Comparison of ENCODE assay signal across 13 cellular contexts in genomic region chr7:21300692-21301091, GRCh38.
DNase-seq lines count a peak whose midpoint lies in the region; ATAC-seq, FAIRE-seq and TF ChIP-seq lines count a peak whose summit lies in the region.
"Had no signal": no experiment of that assay in that cellular context is flagged by ENCODE, and none has a peak within 500 bp of the region (broad histone marks: within the 10 kb centered on the region; RNA-seq: fewer than 3 reads in every experiment).

No MANE protein-coding gene starts in this region.

- CTCF ChIA-PET in HepG2 (lab: Yijun Ruan, JAX; ENCODE audit: low intra/inter-chr PET ratio, low total read pairs): interaction anchor here (1.3 kb wide), 1 partner anchor 206 kb away, joined by 3 read pairs; no protein-coding TSS in a partner anchor

- H3K79me2 ChIP-seq in HepG2 (ENCODE audit: insufficient read depth, low read length): no peaks in the 10 kb centered on the region
- H3K79me2 ChIP-seq in MM.1S (ENCODE audit: low read length): no peaks in the 10 kb centered on the region

- in situ Hi-C loops in HepG2 (cut with HindIII; ENCODE audit: extremely low pct_ligation_motif_present, low pct_unique_long_range_greater_than_20kb): no loop called here

- no peak overlapping the region for H2AFZ ChIP-seq in HepG2 (ENCODE audit: low read length)
- no peak overlapping the region for H2AFZ ChIP-seq in MM.1S (ENCODE audit: low read length)

- H3K4me1 ChIP-seq in HepG2 (ENCODE audit: insufficient read depth, low read length) (no peaks in the 10 kb centered on the region), right lobe of liver (no peaks in the 10 kb centered on the region), MM.1S (ENCODE audit: low read length) (no peaks in the 10 kb centered on the region)

- H3K4me3 ChIP-seq in HepG2 (replicated peaks in 1 of 3; ENCODE audit: insufficient read depth in 1 of 3, low read depth in 2 of 3, low read length in 3 of 3) (no peak overlapping the region), right lobe of liver (no peak overlapping the region), MM.1S (ENCODE audit: low read length) (no peak overlapping the region), choroid plexus epithelial cell (ENCODE audit: low read depth, low read length) (no peak overlapping the region)

- no peak for TF ChIP-seq RAD21 in HepG2 (CRISPR knock-in tag; IDR thresholded peaks at IDR 0.05)

- BruUV-seq in HepG2 (replicated peaks; lab: Mats Ljungman, UMichigan): no TSS peak

- intact Hi-C loops in HepG2 (cut with micrococcal nuclease; ENCODE audit: unreplicated experiment) (loop anchor here (5.0 kb wide), 2 partner anchors 207 to 267 kb away; no protein-coding TSS in a partner anchor), right lobe of liver (cut with DNase I) (no loop called here)

- H3K9ac ChIP-seq in HepG2 (ENCODE audit: insufficient read depth, low read depth, low read length) (no peak overlapping the region), MM.1S (ENCODE audit: low read length) (no peak overlapping the region)

- TF ChIP-seq CTCF in HepG2 (CRISPR knock-in tag; IDR thresholded peaks at IDR 0.05) (0 out of 2 replicates have a peak, but pooled peaks have one; percentile 30), right lobe of liver (IDR thresholded peaks at IDR 0.05) (no peak), MM.1S (IDR thresholded peaks at IDR 0.05; ENCODE audit: low read length) (peak; percentile 25), choroid plexus epithelial cell (conservative IDR thresholded peaks at IDR 0.05; ENCODE audit: low read depth, low read length) (peak; percentile 38)

- ATAC-seq in HepG2: peak; percentile 73
- no peak for ATAC-seq in right lobe of liver
- no peak for ATAC-seq in GM18498 (IDR thresholded peaks at IDR 0.05; ENCODE audit: unreplicated experiment)
- ATAC-seq in GM18519 (IDR thresholded peaks at IDR 0.05; ENCODE audit: low FRiP score, unreplicated experiment): no peak
- ATAC-seq in GM21723 (IDR thresholded peaks at IDR 0.05; ENCODE audit: unreplicated experiment): no peak
- ATAC-seq: naive thymus-derived CD8-positive, alpha-beta T cell; stimulated activated naive CD8-positive, alpha-beta T cell treated with anti-CD3 and anti-CD28 coated beads, Interleukin-15, Interleukin-2, amounts not matched to agents 100 U/mL and 50 U/mL, for 24 hours had no signal

- no peaks in the 10 kb centered on the region for H3F3A ChIP-seq in MM.1S (ENCODE audit: insufficient read depth, low read length)

- DNase-seq in HepG2 (ENCODE audit: low spot score) (peak; percentile 6), right lobe of liver (no peak), MM.1S (no peak), choroid plexus epithelial cell (ENCODE audit: low read depth) (peak; percentile 5), NCI-H345 treated with DMSO at 0.1 percent for 48 hours (lab: John Stamatoyannopoulos, UW; ENCODE audit: unreplicated experiment) (no peak)
- DNase-seq: C1 segment of cervical spinal cord; NCI-H2081; stimulated activated naive CD8-positive, alpha-beta T cell treated with anti-CD3 and anti-CD28 coated beads, Interleukin-15, Interleukin-2, amounts not matched to agents 100 U/mL and 50 U/mL, for 24 hours had no signal

- H3K27me3 ChIP-seq in HepG2 (ENCODE audit: control insufficient read depth in 1 of 2, insufficient read depth in 2 of 2, low read length in 2 of 2) (no peaks in the 10 kb centered on the region), right lobe of liver (peaks cover 0 to 7% of the 10 kb centered on the region in 2 donors), MM.1S (replicated peaks; ENCODE audit: insufficient read depth, low read length) (no peaks in the 10 kb centered on the region)

- H3K36me3 ChIP-seq in HepG2 (replicated peaks in 1 of 2; ENCODE audit: control insufficient read depth in 1 of 2, insufficient read depth in 2 of 2, low read length in 2 of 2) (no peaks in the 10 kb centered on the region), right lobe of liver (no peaks in the 10 kb centered on the region), MM.1S (replicated peaks; ENCODE audit: insufficient read depth, low read length) (no peaks in the 10 kb centered on the region)

- TF ChIP-seq POLR2A in HepG2 (IDR thresholded peaks at IDR 0.05; ENCODE audit: insufficient read depth in 1 of 2, low read depth in 2 of 2, low read length in 2 of 2) (no peak), right lobe of liver (IDR thresholded peaks at IDR 0.05) (no peak)

- no peak overlapping the region for H3K27ac ChIP-seq in HepG2 (ENCODE audit: extremely low read length, insufficient read depth, low read length)
- no peak overlapping the region for H3K27ac ChIP-seq in right lobe of liver
- no peak overlapping the region for H3K27ac ChIP-seq in MM.1S (ENCODE audit: low read length)

- TF ChIP-seq EP300 in HepG2 (IDR thresholded peaks at IDR 0.05; ENCODE audit: low read depth in 2 of 2, low read length in 2 of 2) (no peak), HepG2 (CRISPR knock-in tag; IDR thresholded peaks at IDR 0.05; ENCODE audit: borderline replicate concordance) (no peak)

- WGBS in HepG2 (ENCODE audit: low lambda C conversion rate): 30% methylated on average over 2 of the region's 2 CpGs
- WGBS in right lobe of liver (ENCODE audit: insufficient coverage, low coverage, low lambda C conversion rate, missing lambda C conversion rate): 46% methylated on average over 2 of the region's 2 CpGs

- no peaks in the 10 kb centered on the region for H4K20me1 ChIP-seq in HepG2 (ENCODE audit: insufficient read depth, low read length)
- H4K20me1 ChIP-seq in MM.1S (ENCODE audit: insufficient read depth, low read length): no peaks in the 10 kb centered on the region

- no peak overlapping the region for H3K4me2 ChIP-seq in HepG2 (ENCODE audit: low read depth, low read length)
- H3K4me2 ChIP-seq in MM.1S (ENCODE audit: low read depth, low read length): no peak overlapping the region

- H3K9me3 ChIP-seq in HepG2 (ENCODE audit: low read length): no peaks in the 10 kb centered on the region
- no peaks in the 10 kb centered on the region for H3K9me3 ChIP-seq in right lobe of liver
- H3K9me3 ChIP-seq in MM.1S (replicated peaks; ENCODE audit: insufficient read depth, low read length): no peaks in the 10 kb centered on the region

- no peaks in the 10 kb centered on the region for H3K9me2 ChIP-seq in MM.1S (replicated peaks; ENCODE audit: insufficient read depth, low read length)

- FAIRE-seq in HepG2 (lab: Jason Lieb, UNC): no peak
- FAIRE-seq: H54 had no signal

- POLR2A ChIA-PET in HepG2 (lab: Yijun Ruan, JAX): no interaction called here

TF ChIP-seq in HepG2, 621 proteins besides CTCF, POLR2A, EP300 and RAD21:
- TF ChIP-seq STAG1 (CRISPR knock-in tag; IDR thresholded peaks at IDR 0.05): peak; percentile 49
- no peak for TF ChIP-seq SETDB1 (CRISPR knock-in tag; IDR thresholded peaks at IDR 0.05; ENCODE audit: borderline replicate concordance)

Comparison
In these comparisons a context has a peak if more than half of its experiments do, and no peak if none do; other contexts are left out.
1. DNase-seq: peak in HepG2 (single experiment) and choroid plexus epithelial cell (single experiment); none in right lobe of liver (0 of 3), MM.1S (single experiment) and NCI-H345 treated with DMSO at 0.1 percent for 48 hours (single experiment).
2. CTCF ChIP-seq: peak in HepG2 (single experiment), MM.1S (single experiment) and choroid plexus epithelial cell (single experiment); none in right lobe of liver (0 of 4).